In genomic region chr12:95601091-95601490, GRCh38 we compare ENCODE assay signal across 17 cellular contexts. TPM values are rescaled to one million over a fixed set of nuclear protein-coding genes. Genes with fewer than 3 reads are reported as not detected.
DNase-seq lines count a peak whose midpoint lies in the region; ATAC-seq and TF ChIP-seq lines count a peak whose summit lies in the region.
"Had no signal": no experiment of that assay in that cellular context is flagged by ENCODE, and none has a peak within 500 bp of the region (broad histone marks: within the 10 kb centered on the region; RNA-seq: fewer than 3 reads in every experiment).

No MANE protein-coding gene starts in this region.

- no peaks in the 10 kb centered on the region for H3K27me3 Mint-ChIP-seq in activated naive CD4-positive, alpha-beta T cell treated with anti-CD3 and anti-CD28 coated beads, Interleukin-2, amount 10 ng/mL, durations not matched to agents 7 days and 5 days

- H3K36me3 ChIP-seq in fibroblast of lung (ENCODE audit: control insufficient read depth, insufficient read depth, low read length) (no peaks in the 10 kb centered on the region), right atrium auricular region (no peaks in the 10 kb centered on the region), suprapubic skin (no peaks in the 10 kb centered on the region)
- H3K36me3 ChIP-seq: BLaER1, MG63 had no signal

- H3K9ac ChIP-seq in fibroblast of lung (ENCODE audit: insufficient read depth, low read length), result no peak overlapping the region
- H3K9ac ChIP-seq: BLaER1, KMS-11 had no signal

- ATAC-seq in HG02610 (IDR thresholded peaks at IDR 0.05; ENCODE audit: unreplicated experiment), result no peak

- H3K4me3 Mint-ChIP-seq in activated naive CD4-positive, alpha-beta T cell treated with anti-CD3 and anti-CD28 coated beads, Interleukin-2, amount 10 ng/mL, durations not matched to agents 7 days and 5 days, result no peak overlapping the region
- H3K4me3 Mint-ChIP-seq: CD8-positive, alpha-beta memory T cell had no signal

- no peaks in the 10 kb centered on the region for H3K4me1 Mint-ChIP-seq in activated naive CD4-positive, alpha-beta T cell treated with anti-CD3 and anti-CD28 coated beads, Interleukin-2, amount 10 ng/mL, durations not matched to agents 7 days and 5 days
- H3K4me1 Mint-ChIP-seq: CD8-positive, alpha-beta memory T cell had no signal

- no peaks in the 10 kb centered on the region for H3K79me2 ChIP-seq in fibroblast of lung (ENCODE audit: control insufficient read depth, insufficient read depth, low read length)

- TF ChIP-seq CTCF in fibroblast of lung (conservative IDR thresholded peaks at IDR 0.05 in 1 of 2, IDR thresholded peaks at IDR 0.05 in 1 of 2; ENCODE audit: low read depth in 1 of 2, low read length in 2 of 2) (no peak), right atrium auricular region (IDR thresholded peaks at IDR 0.05) (no peak), suprapubic skin (IDR thresholded peaks at IDR 0.05) (no peak)

- CTCF ChIA-PET in activated naive CD4-positive, alpha-beta T cell treated with anti-CD3 and anti-CD28 coated beads, Interleukin-2, amount 10 ng/mL, durations not matched to agents 7 days and 5 days (lab: Charles Lee), result no interaction called here

- no peaks in the 10 kb centered on the region for H3K9me3 Mint-ChIP-seq in activated naive CD4-positive, alpha-beta T cell treated with anti-CD3 and anti-CD28 coated beads, Interleukin-2, amount 10 ng/mL, durations not matched to agents 7 days and 5 days
- H3K9me3 Mint-ChIP-seq: CD8-positive, alpha-beta memory T cell had no signal

- DNase-seq in LHCN-M2 (ENCODE audit: low read depth) (peak; percentile 28), fibroblast of lung (ENCODE audit: low read depth in 2 of 2) (no peak), right atrium auricular region (ENCODE audit: low spot score) (no peak), suprapubic skin (ENCODE audit: low spot score in 2 of 2) (no peak)
- DNase-seq in activated naive CD4-positive, alpha-beta T cell treated with anti-CD3 and anti-CD28 coated beads, Interleukin-2, amount 10 ng/mL, durations not matched to agents 7 days and 5 days, result no peak
- DNase-seq in stimulated activated CD4-positive, alpha-beta T cell treated with anti-CD3 and anti-CD28 coated beads, Interleukin-2, amount 100 ng/mL, for 48 hours, result no peak
- DNase-seq: CD8-positive, alpha-beta memory T cell; DND-41; GDM1; MG63; NCI-H1105; NCI-H187 treated with DMSO at 0.1 percent for 48 hours; NCI-H510A; RPMI8226 had no signal

- H4K20me1 ChIP-seq in fibroblast of lung (ENCODE audit: control insufficient read depth, extremely low read depth, insufficient read depth, low read length), result no peaks in the 10 kb centered on the region
- H4K20me1 ChIP-seq: BLaER1 had no signal

- no peak for TF ChIP-seq EP300 in suprapubic skin (IDR thresholded peaks at IDR 0.05)

- H3K27ac ChIP-seq in fibroblast of lung (ENCODE audit: insufficient read depth, low read length) (peak overlapping the region; percentile 62), right atrium auricular region (peak overlapping the region; percentile 41 to 66), suprapubic skin (peak overlapping the region; percentile 1)
- H3K27ac ChIP-seq: BLaER1, KMS-11 had no signal

- TF ChIP-seq POLR2A in suprapubic skin (IDR thresholded peaks at IDR 0.05), result no peak

- no peak overlapping the region for H3K27ac Mint-ChIP-seq in activated naive CD4-positive, alpha-beta T cell treated with anti-CD3 and anti-CD28 coated beads, Interleukin-2, amount 10 ng/mL, durations not matched to agents 7 days and 5 days
- H3K27ac Mint-ChIP-seq: CD8-positive, alpha-beta memory T cell had no signal

- H3K9me3 ChIP-seq in fibroblast of lung (ENCODE audit: control insufficient read depth, insufficient read depth, low read depth, low read length) (no peaks in the 10 kb centered on the region), right atrium auricular region (no peaks in the 10 kb centered on the region), suprapubic skin (no peaks in the 10 kb centered on the region)
- H3K9me3 ChIP-seq: BLaER1, MG63 had no signal

- peak overlapping the region; percentile 34 for H3K4me2 ChIP-seq in fibroblast of lung (ENCODE audit: extremely low read depth, insufficient read depth, low read length)
- H3K4me2 ChIP-seq: BLaER1, KMS-11 had no signal

- H3K4me1 ChIP-seq in fibroblast of lung (ENCODE audit: control insufficient read depth, extremely low read depth, insufficient read depth, low read length) (peaks cover 15% of the 10 kb centered on the region), right atrium auricular region (peaks cover 0 to 11% of the 10 kb centered on the region in 2 donors), suprapubic skin (peaks cover 5% of the 10 kb centered on the region)
- H3K4me1 ChIP-seq: BLaER1 had no signal

- no peaks in the 10 kb centered on the region for H3K27me3 ChIP-seq in fibroblast of lung (ENCODE audit: control insufficient read depth, insufficient read depth, low read length)
- H3K27me3 ChIP-seq in right atrium auricular region, result no peaks in the 10 kb centered on the region
- H3K27me3 ChIP-seq in suprapubic skin, result no peaks in the 10 kb centered on the region
- H3K27me3 ChIP-seq: BLaER1, MG63 had no signal

- 69% methylated on average over 3 of the region's 4 CpGs for WGBS in suprapubic skin

- H3K4me3 ChIP-seq in fibroblast of lung (replicated peaks in 1 of 4; ENCODE audit: control extremely low read depth in 1 of 4, insufficient read depth in 1 of 4, low read depth in 3 of 4, low read length in 4 of 4), result no peak overlapping the region
- H3K4me3 ChIP-seq in right atrium auricular region, result no peak overlapping the region
- no peak overlapping the region for H3K4me3 ChIP-seq in suprapubic skin
- H3K4me3 ChIP-seq: BLaER1, MG63 had no signal

- H3K36me3 Mint-ChIP-seq in activated naive CD4-positive, alpha-beta T cell treated with anti-CD3 and anti-CD28 coated beads, Interleukin-2, amount 10 ng/mL, durations not matched to agents 7 days and 5 days, result no peaks in the 10 kb centered on the region
- H3K36me3 Mint-ChIP-seq: CD8-positive, alpha-beta memory T cell had no signal

- H2AFZ ChIP-seq in fibroblast of lung (ENCODE audit: low read length), result no peak overlapping the region

RNA-seq across cellular contexts. Expression of gene USP44, which starts 49.8 kb away (rescaled TPM):
- total RNA-seq in LHCN-M2 (2014; rRNA removed) (not detected in 2 replicates), fibroblast of lung (27.2 and 27.4 TPM in 2 replicates), right atrium auricular region (1 to 10 TPM; 1.4 to 1.9 TPM), suprapubic skin (1 to 10 TPM in 2 of 4 donors, under 1 TPM in 2; 0.31 to 2.6 (median 0.89) TPM)
- 0.06 TPM for polyA plus RNA-seq in LHCN-M2 (2012)
- polyA plus RNA-seq in fibroblast of lung, result 7.0 and 21.5 TPM in 2 replicates
- polyA plus RNA-seq in fibroblast of lung (2012), result 3.5 and 10.1 TPM in 2 replicates
- polyA minus RNA-seq in fibroblast of lung (ENCODE audit: low replicate concordance), result 1.2 and 15.8 TPM in 2 replicates

Comparison
In these comparisons a context has a peak if more than half of its experiments do, and no peak if none do; other contexts are left out.
1. H3K27ac ChIP-seq: peak in every context shown above with its lines; median percentile 62 in fibroblast of lung; 54 in right atrium auricular region; 1 in suprapubic skin.